Comparison of ENCODE assay signal across 15 cellular contexts in the genomic region with DNA sequence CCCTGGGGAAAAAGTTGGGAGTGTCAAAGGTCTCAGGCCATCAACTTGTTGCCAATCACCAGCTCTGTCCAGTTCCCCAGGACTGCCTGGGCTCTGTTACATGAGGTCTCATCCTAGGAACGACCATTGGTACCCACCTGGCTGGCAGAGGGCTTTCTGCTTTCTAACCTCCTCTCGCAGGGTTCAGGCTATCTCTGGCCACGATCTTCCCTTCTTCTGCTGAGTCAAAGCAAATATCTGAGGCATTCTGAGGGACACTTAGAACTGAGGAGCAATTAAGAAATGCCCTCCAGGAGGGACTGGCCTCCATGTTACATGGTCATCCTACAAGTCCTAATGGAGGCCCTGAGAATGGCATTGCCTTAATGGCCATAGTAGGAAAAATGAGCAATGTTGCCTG.
DNase-seq lines count a peak whose midpoint lies in the region; ATAC-seq and TF ChIP-seq lines count a peak whose summit lies in the region.
"Had no signal": no experiment of that assay in that cellular context is flagged by ENCODE, and none has a peak within 500 bp of the region (broad histone marks: within the 10 kb centered on the region; RNA-seq: fewer than 3 reads in every experiment).

No MANE protein-coding gene starts in this region.

- CTCF ChIA-PET in activated B cell treated with CpG ODN at 0.5 μM for 24 hours (lab: Charles Lee): interaction anchor here (1.4 kb wide), 1 partner anchor 55 kb away, joined by 3 read pairs; no protein-coding TSS in a partner anchor

- H3K4me3 Mint-ChIP-seq in activated T-cell treated with anti-CD3 and anti-CD28 coated beads, Interleukin-2, amount 50 U/mL, for 72 hours: peak overlapping the region; percentile 21 to 70
- H3K4me3 Mint-ChIP-seq in activated B cell treated with CpG ODN at 0.5 μM for 24 hours: no peak overlapping the region

- TF ChIP-seq CTCF in activated B cell treated with CpG ODN at 0.5 μM for 24 hours (IDR thresholded peaks at IDR 0.05): no peak

- ATAC-seq in activated T-cell treated with anti-CD3 and anti-CD28 coated beads, Interleukin-2, amount 50 U/mL, for 72 hours (replicated peaks in 1 of 2): no peak
- no peak for ATAC-seq in activated B cell treated with CpG ODN at 0.5 μM for 24 hours (ENCODE audit: low read depth)

- intact Hi-C loops in activated B cell treated with CpG ODN at 0.5 μM for 24 hours (cut with micrococcal nuclease): loop anchor here (2.0 kb wide), 1 partner anchor 19 kb away; no protein-coding TSS in a partner anchor

- H3K27me3 ChIP-seq in subcutaneous abdominal adipose tissue (ENCODE audit: control insufficient read depth in 5 of 5, insufficient read depth in 4 of 5, low read length in 5 of 5): no peaks in the 10 kb centered on the region
- H3K27me3 ChIP-seq: adrenal gland, colonic mucosa, tibial nerve had no signal

- peaks cover 6 to 38% (median 28%) of the 10 kb centered on the region in 5 donors for H3K36me3 ChIP-seq in subcutaneous abdominal adipose tissue (ENCODE audit: control insufficient read depth in 5 of 5, insufficient read depth in 5 of 5, low read length in 5 of 5)
- H3K36me3 ChIP-seq: colonic mucosa had no signal

- peak overlapping the region; percentile 54 for H3K27ac Mint-ChIP-seq in activated T-cell treated with anti-CD3 and anti-CD28 coated beads, Interleukin-2, amount 50 U/mL, for 72 hours
- H3K27ac Mint-ChIP-seq in activated B cell treated with CpG ODN at 0.5 μM for 24 hours: peak overlapping the region; percentile 82

- peaks cover 10 to 80% (median 67%) of the 10 kb centered on the region in 5 donors for H3K4me1 ChIP-seq in subcutaneous abdominal adipose tissue (ENCODE audit: control insufficient read depth in 5 of 5, insufficient read depth in 5 of 5, low read length in 5 of 5)

- H3K9ac ChIP-seq in subcutaneous abdominal adipose tissue (ENCODE audit: low read length in 5 of 5): peak overlapping the region in 2 of 5 donors; percentile 9 to 19

- H3K27ac ChIP-seq in subcutaneous abdominal adipose tissue (ENCODE audit: low read depth, low read length): peak overlapping the region; percentile 87
- H3K27ac ChIP-seq: colonic mucosa, SK-N-MC had no signal

- H3K36me3 Mint-ChIP-seq in activated T-cell treated with anti-CD3 and anti-CD28 coated beads, Interleukin-2, amount 50 U/mL, for 72 hours (ENCODE audit: insufficient read depth in 2 of 2): peaks cover 17 to 33% of the 10 kb centered on the region in 2 donors
- H3K36me3 Mint-ChIP-seq in activated B cell treated with CpG ODN at 0.5 μM for 24 hours (ENCODE audit: low read depth): peaks cover 93% of the 10 kb centered on the region

- H3K4me1 Mint-ChIP-seq in activated T-cell treated with anti-CD3 and anti-CD28 coated beads, Interleukin-2, amount 50 U/mL, for 72 hours (ENCODE audit: low read depth): peaks cover 98% of the 10 kb centered on the region
- peaks cover 71% of the 10 kb centered on the region for H3K4me1 Mint-ChIP-seq in activated B cell treated with CpG ODN at 0.5 μM for 24 hours

- DNase-seq in activated T-cell treated with anti-CD3 and anti-CD28 coated beads, Interleukin-2, amount 50 U/mL, for 72 hours: no peak
- no peak for DNase-seq in activated T-cell treated with anti-CD3 and anti-CD28 coated beads for 4 hours
- no peak for DNase-seq in activated B cell treated with CpG ODN at 0.5 μM for 24 hours
- DNase-seq in islet precursor cell: peak; percentile 72
- no peak for DNase-seq in SW 1271 (lab: John Stamatoyannopoulos, UW)
- DNase-seq in NCI-H146 treated with DMSO at 0.1 percent for 48 hours (lab: John Stamatoyannopoulos, UW; ENCODE audit: unreplicated experiment): no peak
- DNase-seq in GM19238 (ENCODE audit: insufficient read length, low spot score): no peak
- DNase-seq: activated CD4-positive, alpha-beta T cell treated with anti-CD3 and anti-CD28 coated beads for 4 hours; adrenal gland; colonic mucosa; DMS53; NCI-H1092 had no signal

- POLR2A ChIA-PET in activated B cell treated with CpG ODN at 0.5 μM for 24 hours (lab: Charles Lee): no interaction called here

- H3K27me3 Mint-ChIP-seq in activated T-cell treated with anti-CD3 and anti-CD28 coated beads, Interleukin-2, amount 50 U/mL, for 72 hours (ENCODE audit: low read depth): no peaks in the 10 kb centered on the region
- no peaks in the 10 kb centered on the region for H3K27me3 Mint-ChIP-seq in activated B cell treated with CpG ODN at 0.5 μM for 24 hours

- H3K9me3 Mint-ChIP-seq in activated T-cell treated with anti-CD3 and anti-CD28 coated beads, Interleukin-2, amount 50 U/mL, for 72 hours: no peaks in the 10 kb centered on the region
- no peaks in the 10 kb centered on the region for H3K9me3 Mint-ChIP-seq in activated B cell treated with CpG ODN at 0.5 μM for 24 hours

- no peaks in the 10 kb centered on the region for H3K9me3 ChIP-seq in subcutaneous abdominal adipose tissue (ENCODE audit: control insufficient read depth in 5 of 5, low read length in 5 of 5)
- H3K9me3 ChIP-seq: adrenal gland, colonic mucosa, tibial nerve had no signal

- H3K4me3 ChIP-seq in subcutaneous abdominal adipose tissue (ENCODE audit: low read depth in 1 of 5, low read length in 5 of 5): peak overlapping the region in 1 of 5 donors; percentile 32
- H3K4me3 ChIP-seq: adrenal gland, colonic mucosa, SK-N-MC, tibial nerve had no signal
